Comparison of ENCODE assay signal across 8 cellular contexts in the genomic region with DNA sequence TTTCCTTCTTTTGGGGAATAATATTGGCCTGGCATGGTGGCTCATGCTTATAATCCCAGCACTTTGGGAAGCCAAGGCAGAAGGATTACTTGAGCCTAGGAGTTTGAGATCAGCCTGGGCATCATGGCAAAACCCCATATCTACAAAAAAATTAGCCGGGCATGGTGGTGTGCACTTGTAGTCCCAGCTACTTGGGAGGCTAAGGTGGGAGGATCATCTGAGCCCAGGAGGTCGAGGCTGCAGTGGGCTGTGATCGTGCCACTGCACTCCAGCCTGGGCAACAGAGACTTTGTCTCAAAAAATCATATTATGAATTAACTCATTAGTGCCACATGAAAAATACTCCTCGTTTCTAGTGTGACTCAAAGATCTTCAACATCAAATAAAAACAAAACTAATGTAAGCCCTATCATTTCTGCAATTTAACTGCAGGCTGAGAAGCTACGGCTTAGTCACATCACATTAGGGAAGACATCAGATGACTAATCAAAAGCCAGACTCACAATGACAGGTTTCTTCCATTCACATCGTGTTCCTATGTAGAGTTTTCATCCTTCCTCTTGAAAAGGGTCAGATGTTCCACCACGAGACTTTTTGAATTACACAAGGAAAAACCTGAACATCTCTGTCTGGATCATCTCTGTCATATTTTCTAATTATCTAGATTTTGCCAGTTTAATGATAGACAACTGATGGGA. TPM values are rescaled to one million over a fixed set of nuclear protein-coding genes. Genes with fewer than 3 reads are reported as not detected.
DNase-seq lines count a peak whose midpoint lies in the region; ATAC-seq, FAIRE-seq and TF ChIP-seq lines count a peak whose summit lies in the region.
"Not testable (repeated sequence)": the region's sequence is repeated elsewhere in the genome, so short reads cannot be mapped to it uniquely, and the experiment has no call there.

No MANE protein-coding gene starts in this region.

- FAIRE-seq in GM19239 (lab: Jason Lieb, UNC): peak; percentile 80

- 81 to 84% methylated on average over 7 of the region's 7 CpGs for WGBS in body of pancreas, 2 donors

- H3K4me3 Mint-ChIP-seq in activated B cell treated with CpG ODN at 0.5 μM for 24 hours: peak overlapping the region; percentile 92

- intact Hi-C loops in activated B cell treated with CpG ODN at 0.5 μM for 24 hours (cut with micrococcal nuclease): loop anchor here (2.0 kb wide), 2 partner anchors 55 to 1219 kb away; a partner anchor contains a TSS
- intact Hi-C loops in body of pancreas (cut with DNase I): not testable (repeated sequence)

- not testable (repeated sequence) for H3K9me3 ChIP-seq in body of pancreas; mucosa of stomach (ENCODE audit: control insufficient read depth, low read length)

- CTCF ChIA-PET in activated B cell treated with CpG ODN at 0.5 μM for 24 hours (lab: Charles Lee): interaction anchor here (1.1 to 2.7 kb wide), 4 partner anchors 12 to 126 kb away, joined by 3 to 17 read pairs (median 6); a partner anchor contains a TSS

- POLR2A ChIA-PET in activated B cell treated with CpG ODN at 0.5 μM for 24 hours (lab: Charles Lee): interaction anchor here (0.6 to 3.4 kb wide), 18 partner anchors 9 to 207 kb away, joined by 3 to 130 read pairs (median 10); a partner anchor contains a TSS

- TF ChIP-seq POLR2A in body of pancreas (IDR thresholded peaks at IDR 0.05): not testable (repeated sequence)

- H3K4me1 Mint-ChIP-seq in activated B cell treated with CpG ODN at 0.5 μM for 24 hours: peaks cover 66% of the 10 kb centered on the region

- peak overlapping the region in 3 of 4 donors; percentile 81 to 99 (median 94) for H3K27ac ChIP-seq in body of pancreas

- H3K36me3 ChIP-seq in body of pancreas (replicated peaks in 1 of 2; ENCODE audit: insufficient read depth in 1 of 2, low read depth in 2 of 2); mucosa of stomach (ENCODE audit: control insufficient read depth, insufficient read depth, low read length): not testable (repeated sequence)

- H3K9ac ChIP-seq in mucosa of stomach (ENCODE audit: low read length): peak overlapping the region; percentile 78

- not testable (repeated sequence) for H3K4me3 ChIP-seq in body of pancreas; mucosa of stomach (ENCODE audit: low read length)
- peak overlapping the region; percentile 77 for H3K4me3 ChIP-seq in fibroblast of villous mesenchyme (ENCODE audit: low read depth, low read length)

- ATAC-seq in activated B cell treated with CpG ODN at 0.5 μM for 24 hours (ENCODE audit: low read depth); body of pancreas: not testable (repeated sequence)

- H3K27me3 ChIP-seq in body of pancreas; mucosa of stomach (ENCODE audit: control insufficient read depth, insufficient read depth, low read length): not testable (repeated sequence)

- H3K36me3 Mint-ChIP-seq in activated B cell treated with CpG ODN at 0.5 μM for 24 hours (ENCODE audit: low read depth): not testable (repeated sequence)

- TF ChIP-seq CTCF in activated B cell treated with CpG ODN at 0.5 μM for 24 hours (IDR thresholded peaks at IDR 0.05); body of pancreas (IDR thresholded peaks at IDR 0.05); fibroblast of villous mesenchyme (IDR thresholded peaks at IDR 0.05; ENCODE audit: insufficient read depth, low read depth, low read length): not testable (repeated sequence)

- H3K27ac Mint-ChIP-seq in activated B cell treated with CpG ODN at 0.5 μM for 24 hours: peak overlapping the region; percentile 99

- H3K4me1 ChIP-seq in body of pancreas (peaks cover 13% of the 10 kb centered on the region), mucosa of stomach (ENCODE audit: control insufficient read depth, insufficient read depth, low read length) (peaks cover 14% of the 10 kb centered on the region)

- peak; percentile 40 for DNase-seq in AG08396 (ENCODE audit: low spot score)
- DNase-seq in GM19239 (ENCODE audit: insufficient read length, low spot score); activated B cell treated with CpG ODN at 0.5 μM for 24 hours; body of pancreas: not testable (repeated sequence)
- DNase-seq in NOMO-1 treated with DMSO at 0.1 percent for 48 hours (lab: John Stamatoyannopoulos, UW; ENCODE audit: unreplicated experiment): peak; percentile 74
- DNase-seq in fibroblast of villous mesenchyme (ENCODE audit: low read depth): peak; percentile 49
- peak; percentile 29 for DNase-seq in stimulated activated CD4-positive, alpha-beta T cell treated with anti-CD3 and anti-CD28 coated beads, Interleukin-1b, Interleukin-23, amount 100 ng/mL, for 48 hours

- H3K27me3 Mint-ChIP-seq in activated B cell treated with CpG ODN at 0.5 μM for 24 hours: not testable (repeated sequence)

- H3K9me3 Mint-ChIP-seq in activated B cell treated with CpG ODN at 0.5 μM for 24 hours: not testable (repeated sequence)

RNA-seq across cellular contexts. Expression of a gene that starts 54.9 kb away (rescaled TPM):
- total RNA-seq in activated B cell treated with CpG ODN at 0.5 μM for 24 hours (28.4 and 38.2 TPM in 2 replicates), body of pancreas (1 to 10 TPM; 2.6 to 6.0 TPM), fibroblast of villous mesenchyme (12.2 and 20.3 TPM in 2 replicates)
